29 cellular contexts compared by ENCODE assay signal in the genomic region with DNA sequence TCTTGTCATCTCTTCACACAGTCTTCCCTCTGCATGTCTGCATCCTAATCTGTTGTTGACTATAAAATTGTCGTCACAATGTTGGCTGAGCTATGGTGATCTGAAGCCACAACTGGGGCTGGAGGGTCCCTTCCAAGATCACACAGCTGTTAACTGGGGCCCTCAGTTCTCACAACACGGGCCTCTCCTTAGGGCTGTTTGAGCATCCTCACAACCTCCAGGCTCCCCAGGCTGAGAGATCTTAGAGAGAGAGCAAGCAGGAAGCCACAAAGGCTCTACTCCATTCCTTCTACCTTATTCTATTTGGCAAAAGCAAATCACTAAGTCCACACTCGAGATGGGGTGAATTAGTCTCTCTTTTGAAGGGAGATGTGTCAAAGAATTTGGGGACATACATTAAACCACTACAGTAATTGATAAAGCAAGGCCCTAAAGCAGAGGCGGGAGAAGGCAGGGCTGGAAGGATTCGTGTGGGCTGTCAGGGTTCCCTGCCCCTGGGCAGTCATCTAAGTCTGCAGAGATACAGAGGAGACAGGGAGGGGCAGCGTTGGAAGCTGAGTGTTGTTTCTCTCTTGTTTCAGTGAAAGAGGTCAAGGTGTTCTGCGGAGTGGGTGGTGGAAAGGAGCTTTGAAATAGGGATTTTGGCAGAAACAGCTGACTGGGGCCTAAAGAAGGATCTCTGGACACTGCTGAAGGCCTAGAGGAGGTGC. TPM values are rescaled to one million over a fixed set of nuclear protein-coding genes. Genes with fewer than 3 reads are reported as not detected.
"Had no signal": no experiment of that assay in that cellular context is flagged by ENCODE, and none has a peak within 500 bp of the region (broad histone marks: within the 10 kb centered on the region; RNA-seq: fewer than 3 reads in every experiment).

No MANE protein-coding gene starts in this region.

- H3K4me1 ChIP-seq: adrenal gland, body of pancreas, breast epithelium had no signal

- H3K4me3 ChIP-seq: adrenal gland, body of pancreas, breast epithelium, PC-9 had no signal

- DNase-seq: activated CD4-positive, alpha-beta memory T cell treated with anti-CD3 and anti-CD28 coated beads, Interleukin-2, amount 10 ng/mL, durations not matched to agents 7 days and 5 days; activated CD4-positive, alpha-beta T cell treated with anti-CD3 and anti-CD28 coated beads for 1 hour; activated CD4-positive, alpha-beta T cell treated with anti-CD3 and anti-CD28 coated beads for 48 hours; activated CD4-positive, CD25-positive, alpha-beta regulatory T cell; activated gamma-delta T cell; activated naive CD4-positive, alpha-beta T cell treated with anti-CD3 and anti-CD28 coated beads for 36 hours; body of pancreas; caudate nucleus; Karpas-422; KBM-7; NCI-H1105 treated with DMSO at 0.1 percent for 48 hours; NCI-H1436; NCI-H1694 treated with DMSO at 0.1 percent for 48 hours; NCI-H2029; NCI-H345; NCI-H526; NCI-H748 treated with DMSO at 0.1 percent for 48 hours; NK-92 treated with Interleukin-12 subunit alpha and Interleukin-12 subunit beta, amount 100 ng/mL, for 24 hours; SW 1271; T-helper 1 cell; T-helper 2 cell; T-helper 9 cell; WERI-Rb-1 had no signal

- H3K27ac ChIP-seq: adrenal gland, body of pancreas, breast epithelium, PC-9, RWPE1, WERI-Rb-1 had no signal

- H3K36me3 ChIP-seq: adrenal gland, breast epithelium, WERI-Rb-1 had no signal

- H3K27me3 ChIP-seq: adrenal gland, body of pancreas, breast epithelium had no signal

- H3K9me3 ChIP-seq: adrenal gland, body of pancreas, breast epithelium had no signal

RNA-seq across cellular contexts. Expression of gene MYO7B, which starts 15.9 kb away (rescaled TPM):
- total RNA-seq: MCF 10A, NCI-H460, PC-9 had no signal
